Comparison of ENCODE assay signal across 11 cellular contexts in genomic region chr1:214187152-214187900, GRCh38.
DNase-seq lines count a peak whose midpoint lies in the region; ATAC-seq and TF ChIP-seq lines count a peak whose summit lies in the region.
"Had no signal": no experiment of that assay in that cellular context is flagged by ENCODE, and none has a peak within 500 bp of the region (broad histone marks: within the 10 kb centered on the region; RNA-seq: fewer than 3 reads in every experiment).

No MANE protein-coding gene starts in this region.

- H3K9ac ChIP-seq in BLaER1: peak overlapping the region; percentile 8; the same call in 1 of the 2 replicates
- no peak overlapping the region for H3K9ac ChIP-seq in fibroblast of lung (ENCODE audit: insufficient read depth, low read length)
- no peak overlapping the region for H3K9ac ChIP-seq in neural progenitor cell

- H3K27ac ChIP-seq in BLaER1: no peak overlapping the region
- H3K27ac ChIP-seq in fibroblast of lung (ENCODE audit: insufficient read depth, low read length): no peak overlapping the region
- no peak overlapping the region for H3K27ac ChIP-seq in neural progenitor cell
- H3K27ac ChIP-seq in effector memory CD4-positive, alpha-beta T cell (ENCODE audit: insufficient read depth, low read length, poor library complexity, severe bottlenecking): no peak overlapping the region

- H3K9me3 Mint-ChIP-seq in neural progenitor cell: peaks cover 10% of the 10 kb centered on the region

- peaks cover 42% of the 10 kb centered on the region for H3K4me1 Mint-ChIP-seq in neural progenitor cell

- H3K79me2 ChIP-seq in fibroblast of lung (ENCODE audit: control insufficient read depth, insufficient read depth, low read length) (no peaks in the 10 kb centered on the region), neural progenitor cell (ENCODE audit: low read depth) (no peaks in the 10 kb centered on the region)

- peaks cover 19% of the 10 kb centered on the region for H3K27me3 Mint-ChIP-seq in neural progenitor cell (ENCODE audit: insufficient read depth, low read depth)

- H3K27ac Mint-ChIP-seq in neural progenitor cell: peak overlapping the region; percentile 22
- H3K27ac Mint-ChIP-seq: IgD-negative memory B cell had no signal

- H3K4me1 ChIP-seq in BLaER1 (peaks cover 26% of the 10 kb centered on the region), fibroblast of lung (ENCODE audit: control insufficient read depth, extremely low read depth, insufficient read depth, low read length) (no peaks in the 10 kb centered on the region), neural progenitor cell (peaks cover 22% of the 10 kb centered on the region)
- H3K4me1 ChIP-seq in effector memory CD4-positive, alpha-beta T cell (ENCODE audit: control insufficient read depth, insufficient read depth, low read length, poor library complexity, severe bottlenecking): no peaks in the 10 kb centered on the region

- H3K9me3 ChIP-seq in BLaER1 (peaks cover 10% of the 10 kb centered on the region), fibroblast of lung (ENCODE audit: control insufficient read depth, insufficient read depth, low read depth, low read length) (no peaks in the 10 kb centered on the region), neural progenitor cell (ENCODE audit: low read depth) (no peaks in the 10 kb centered on the region)
- no peaks in the 10 kb centered on the region for H3K9me3 ChIP-seq in effector memory CD4-positive, alpha-beta T cell (ENCODE audit: control insufficient read depth, low read length)

- H3K36me3 Mint-ChIP-seq in neural progenitor cell: no peaks in the 10 kb centered on the region
- H3K36me3 Mint-ChIP-seq: IgD-negative memory B cell had no signal

- H3K4me2 ChIP-seq in BLaER1: peak overlapping the region; percentile 85
- peak overlapping the region; percentile 40 for H3K4me2 ChIP-seq in fibroblast of lung (ENCODE audit: extremely low read depth, insufficient read depth, low read length)
- H3K4me2 ChIP-seq in neural progenitor cell: peak overlapping the region; percentile 83

- H3K4me3 Mint-ChIP-seq in neural progenitor cell: peak overlapping the region; percentile 86

- H3K36me3 ChIP-seq in BLaER1: no peaks in the 10 kb centered on the region
- H3K36me3 ChIP-seq in fibroblast of lung (ENCODE audit: control insufficient read depth, insufficient read depth, low read length): no peaks in the 10 kb centered on the region
- H3K36me3 ChIP-seq in neural progenitor cell: no peaks in the 10 kb centered on the region
- no peaks in the 10 kb centered on the region for H3K36me3 ChIP-seq in effector memory CD4-positive, alpha-beta T cell (ENCODE audit: control insufficient read depth, insufficient read depth, low read length)

- TF ChIP-seq CTCF in fibroblast of lung (conservative IDR thresholded peaks at IDR 0.05 in 1 of 2, IDR thresholded peaks at IDR 0.05 in 1 of 2; ENCODE audit: low read depth in 1 of 2, low read length in 2 of 2) (no peak), neural progenitor cell (IDR thresholded peaks at IDR 0.05) (no peak)

- H4K20me1 ChIP-seq in BLaER1 (no peaks in the 10 kb centered on the region), fibroblast of lung (ENCODE audit: control insufficient read depth, extremely low read depth, insufficient read depth, low read length) (no peaks in the 10 kb centered on the region), neural progenitor cell (ENCODE audit: low read depth) (no peaks in the 10 kb centered on the region)

- DNase-seq in NCI-H2227 treated with DMSO at 0.1 percent for 48 hours (lab: John Stamatoyannopoulos, UW): peak; percentile 50
- peak in 1 of 2 donors; percentile 8 for DNase-seq in fibroblast of lung (ENCODE audit: low read depth in 2 of 2)
- DNase-seq in neural progenitor cell (ENCODE audit: low spot score): peak; percentile 62
- no peak for DNase-seq in NCI-H2196 treated with DMSO at 0.1 percent for 48 hours (lab: John Stamatoyannopoulos, UW; ENCODE audit: unreplicated experiment)
- DNase-seq in stimulated activated CD4-positive, alpha-beta T cell treated with anti-CD3 and anti-CD28 coated beads, Interleukin-2, amount 100 ng/mL, for 24 hours: no peak
- DNase-seq in effector memory CD4-positive, alpha-beta T cell: no peak
- DNase-seq: activated naive CD4-positive, alpha-beta T cell treated with anti-CD3 and anti-CD28 coated beads, Interleukin-2, amount 50 U/mL, for 16 hours; stimulated activated CD4-positive, alpha-beta T cell treated with anti-CD3 and anti-CD28 coated beads, Interleukin-2, amount 100 ng/mL, for 48 hours had no signal

- H3K27me3 ChIP-seq in BLaER1 (peaks cover 40% of the 10 kb centered on the region), fibroblast of lung (ENCODE audit: control insufficient read depth, insufficient read depth, low read length) (peaks cover 39% of the 10 kb centered on the region), neural progenitor cell (peaks cover 62% of the 10 kb centered on the region)
- H3K27me3 ChIP-seq in effector memory CD4-positive, alpha-beta T cell (replicated peaks; ENCODE audit: control insufficient read depth, insufficient read depth, low read length, poor library complexity, severe bottlenecking): peaks cover 2% of the 10 kb centered on the region

- H2AFZ ChIP-seq in fibroblast of lung (ENCODE audit: low read length): no peak overlapping the region
- H2AFZ ChIP-seq in neural progenitor cell (replicated peaks): peak overlapping the region; percentile 84

- no peak for ATAC-seq in GM21528 (IDR thresholded peaks at IDR 0.05; ENCODE audit: low FRiP score, unreplicated experiment)

- H3K4me3 ChIP-seq in BLaER1: peak overlapping the region; percentile 60
- H3K4me3 ChIP-seq in fibroblast of lung (replicated peaks in 1 of 4; ENCODE audit: control extremely low read depth in 1 of 4, insufficient read depth in 1 of 4, low read depth in 3 of 4, low read length in 4 of 4): peak overlapping the region in 3 of 4 experiments; percentile 4 to 37 (median 32)
- H3K4me3 ChIP-seq in neural progenitor cell: peak overlapping the region; percentile 45
- no peak overlapping the region for H3K4me3 ChIP-seq in effector memory CD4-positive, alpha-beta T cell (ENCODE audit: insufficient read depth, low read depth, low read length, poor library complexity, severe bottlenecking)

- peaks cover 7% of the 10 kb centered on the region for H3F3A ChIP-seq in neural progenitor cell (ENCODE audit: low read depth)

Comparison
In these comparisons a context has a peak if more than half of its experiments do, and no peak if none do; other contexts are left out.
1. DNase-seq: peak in NCI-H2227 treated with DMSO at 0.1 percent for 48 hours (single experiment) and neural progenitor cell (single experiment); none in NCI-H2196 treated with DMSO at 0.1 percent for 48 hours (single experiment), stimulated activated CD4-positive, alpha-beta T cell treated with anti-CD3 and anti-CD28 coated beads, Interleukin-2, amount 100 ng/mL, for 24 hours (0 of 2) and effector memory CD4-positive, alpha-beta T cell (0 of 3).
2. Peak in every context shown above with its lines, with median percentiles within 50 percentile points of each other: H3K4me2 ChIP-seq.